1 cellular context compared by ENCODE assay signal in the genomic region with DNA sequence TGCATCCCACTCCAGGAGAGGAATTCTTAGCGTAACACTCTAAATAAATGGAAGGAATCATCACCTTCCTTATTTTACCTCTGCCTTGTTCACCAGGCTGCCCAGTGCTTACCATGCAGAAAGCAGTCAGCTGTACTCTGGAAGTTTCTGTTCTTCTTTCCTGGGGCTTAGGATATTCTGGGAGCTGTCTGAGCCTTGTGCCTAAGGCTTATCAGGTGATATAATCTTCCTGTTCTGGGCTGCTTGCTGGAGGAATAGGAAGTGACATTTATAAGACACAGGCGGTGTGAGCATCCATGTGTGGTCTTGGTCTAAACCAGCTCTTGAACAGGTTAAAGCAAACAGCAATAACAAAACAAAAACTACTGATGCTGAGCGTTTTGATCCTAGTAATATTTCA.
TF ChIP-seq lines count a peak whose summit lies in the region.

No MANE protein-coding gene starts in this region.

TF ChIP-seq in GM12878, 131 proteins besides CTCF, POLR2A, EP300 and RAD21:
- TF ChIP-seq ZSCAN29 (IDR thresholded peaks at IDR 0.05) (no peak), NFIC (IDR thresholded peaks at IDR 0.05; ENCODE audit: low read depth, low read length) (no peak), LARP7 (IDR thresholded peaks at IDR 0.05) (no peak), CBX3 (IDR thresholded peaks at IDR 0.05; ENCODE audit: borderline replicate concordance, low read depth) (no peak), SP1 (IDR thresholded peaks at IDR 0.05; ENCODE audit: low read depth, low read length) (no peak)
- TF ChIP-seq, protein P1, sequence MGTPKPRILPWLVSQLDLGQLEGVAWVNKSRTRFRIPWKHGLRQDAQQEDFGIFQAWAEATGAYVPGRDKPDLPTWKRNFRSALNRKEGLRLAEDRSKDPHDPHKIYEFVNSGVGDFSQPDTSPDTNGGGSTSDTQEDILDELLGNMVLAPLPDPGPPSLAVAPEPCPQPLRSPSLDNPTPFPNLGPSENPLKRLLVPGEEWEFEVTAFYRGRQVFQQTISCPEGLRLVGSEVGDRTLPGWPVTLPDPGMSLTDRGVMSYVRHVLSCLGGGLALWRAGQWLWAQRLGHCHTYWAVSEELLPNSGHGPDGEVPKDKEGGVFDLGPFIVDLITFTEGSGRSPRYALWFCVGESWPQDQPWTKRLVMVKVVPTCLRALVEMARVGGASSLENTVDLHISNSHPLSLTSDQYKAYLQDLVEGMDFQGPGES (IDR thresholded peaks at IDR 0.05), result no peak
- TF ChIP-seq, protein P2, sequence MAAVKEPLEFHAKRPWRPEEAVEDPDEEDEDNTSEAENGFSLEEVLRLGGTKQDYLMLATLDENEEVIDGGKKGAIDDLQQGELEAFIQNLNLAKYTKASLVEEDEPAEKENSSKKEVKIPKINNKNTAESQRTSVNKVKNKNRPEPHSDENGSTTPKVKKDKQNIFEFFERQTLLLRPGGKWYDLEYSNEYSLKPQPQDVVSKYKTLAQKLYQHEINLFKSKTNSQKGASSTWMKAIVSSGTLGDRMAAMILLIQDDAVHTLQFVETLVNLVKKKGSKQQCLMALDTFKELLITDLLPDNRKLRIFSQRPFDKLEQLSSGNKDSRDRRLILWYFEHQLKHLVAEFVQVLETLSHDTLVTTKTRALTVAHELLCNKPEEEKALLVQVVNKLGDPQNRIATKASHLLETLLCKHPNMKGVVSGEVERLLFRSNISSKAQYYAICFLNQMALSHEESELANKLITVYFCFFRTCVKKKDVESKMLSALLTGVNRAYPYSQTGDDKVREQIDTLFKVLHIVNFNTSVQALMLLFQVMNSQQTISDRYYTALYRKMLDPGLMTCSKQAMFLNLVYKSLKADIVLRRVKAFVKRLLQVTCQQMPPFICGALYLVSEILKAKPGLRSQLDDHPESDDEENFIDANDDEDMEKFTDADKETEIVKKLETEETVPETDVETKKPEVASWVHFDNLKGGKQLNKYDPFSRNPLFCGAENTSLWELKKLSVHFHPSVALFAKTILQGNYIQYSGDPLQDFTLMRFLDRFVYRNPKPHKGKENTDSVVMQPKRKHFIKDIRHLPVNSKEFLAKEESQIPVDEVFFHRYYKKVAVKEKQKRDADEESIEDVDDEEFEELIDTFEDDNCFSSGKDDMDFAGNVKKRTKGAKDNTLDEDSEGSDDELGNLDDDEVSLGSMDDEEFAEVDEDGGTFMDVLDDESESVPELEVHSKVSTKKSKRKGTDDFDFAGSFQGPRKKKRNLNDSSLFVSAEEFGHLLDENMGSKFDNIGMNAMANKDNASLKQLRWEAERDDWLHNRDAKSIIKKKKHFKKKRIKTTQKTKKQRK (IDR thresholded peaks at IDR 0.05; ENCODE audit: low read depth, low read length), result no peak
- TF ChIP-seq, protein P3, sequence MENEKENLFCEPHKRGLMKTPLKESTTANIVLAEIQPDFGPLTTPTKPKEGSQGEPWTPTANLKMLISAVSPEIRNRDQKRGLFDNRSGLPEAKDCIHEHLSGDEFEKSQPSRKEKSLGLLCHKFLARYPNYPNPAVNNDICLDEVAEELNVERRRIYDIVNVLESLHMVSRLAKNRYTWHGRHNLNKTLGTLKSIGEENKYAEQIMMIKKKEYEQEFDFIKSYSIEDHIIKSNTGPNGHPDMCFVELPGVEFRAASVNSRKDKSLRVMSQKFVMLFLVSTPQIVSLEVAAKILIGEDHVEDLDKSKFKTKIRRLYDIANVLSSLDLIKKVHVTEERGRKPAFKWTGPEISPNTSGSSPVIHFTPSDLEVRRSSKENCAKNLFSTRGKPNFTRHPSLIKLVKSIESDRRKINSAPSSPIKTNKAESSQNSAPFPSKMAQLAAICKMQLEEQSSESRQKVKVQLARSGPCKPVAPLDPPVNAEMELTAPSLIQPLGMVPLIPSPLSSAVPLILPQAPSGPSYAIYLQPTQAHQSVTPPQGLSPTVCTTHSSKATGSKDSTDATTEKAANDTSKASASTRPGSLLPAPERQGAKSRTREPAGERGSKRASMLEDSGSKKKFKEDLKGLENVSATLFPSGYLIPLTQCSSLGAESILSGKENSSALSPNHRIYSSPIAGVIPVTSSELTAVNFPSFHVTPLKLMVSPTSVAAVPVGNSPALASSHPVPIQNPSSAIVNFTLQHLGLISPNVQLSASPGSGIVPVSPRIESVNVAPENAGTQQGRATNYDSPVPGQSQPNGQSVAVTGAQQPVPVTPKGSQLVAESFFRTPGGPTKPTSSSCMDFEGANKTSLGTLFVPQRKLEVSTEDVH (IDR thresholded peaks at IDR 0.05; ENCODE audit: low read depth, partially characterized antibody), result no peak
- TF ChIP-seq, protein P4, sequence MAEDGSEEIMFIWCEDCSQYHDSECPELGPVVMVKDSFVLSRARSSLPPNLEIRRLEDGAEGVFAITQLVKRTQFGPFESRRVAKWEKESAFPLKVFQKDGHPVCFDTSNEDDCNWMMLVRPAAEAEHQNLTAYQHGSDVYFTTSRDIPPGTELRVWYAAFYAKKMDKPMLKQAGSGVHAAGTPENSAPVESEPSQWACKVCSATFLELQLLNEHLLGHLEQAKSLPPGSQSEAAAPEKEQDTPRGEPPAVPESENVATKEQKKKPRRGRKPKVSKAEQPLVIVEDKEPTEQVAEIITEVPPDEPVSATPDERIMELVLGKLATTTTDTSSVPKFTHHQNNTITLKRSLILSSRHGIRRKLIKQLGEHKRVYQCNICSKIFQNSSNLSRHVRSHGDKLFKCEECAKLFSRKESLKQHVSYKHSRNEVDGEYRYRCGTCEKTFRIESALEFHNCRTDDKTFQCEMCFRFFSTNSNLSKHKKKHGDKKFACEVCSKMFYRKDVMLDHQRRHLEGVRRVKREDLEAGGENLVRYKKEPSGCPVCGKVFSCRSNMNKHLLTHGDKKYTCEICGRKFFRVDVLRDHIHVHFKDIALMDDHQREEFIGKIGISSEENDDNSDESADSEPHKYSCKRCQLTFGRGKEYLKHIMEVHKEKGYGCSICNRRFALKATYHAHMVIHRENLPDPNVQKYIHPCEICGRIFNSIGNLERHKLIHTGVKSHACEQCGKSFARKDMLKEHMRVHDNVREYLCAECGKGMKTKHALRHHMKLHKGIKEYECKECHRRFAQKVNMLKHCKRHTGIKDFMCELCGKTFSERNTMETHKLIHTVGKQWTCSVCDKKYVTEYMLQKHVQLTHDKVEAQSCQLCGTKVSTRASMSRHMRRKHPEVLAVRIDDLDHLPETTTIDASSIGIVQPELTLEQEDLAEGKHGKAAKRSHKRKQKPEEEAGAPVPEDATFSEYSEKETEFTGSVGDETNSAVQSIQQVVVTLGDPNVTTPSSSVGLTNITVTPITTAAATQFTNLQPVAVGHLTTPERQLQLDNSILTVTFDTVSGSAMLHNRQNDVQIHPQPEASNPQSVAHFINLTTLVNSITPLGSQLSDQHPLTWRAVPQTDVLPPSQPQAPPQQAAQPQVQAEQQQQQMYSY (CRISPR knock-in tag; IDR thresholded peaks at IDR 0.05), result no peak
